2 cellular contexts compared by ENCODE assay signal in genomic region chr9:86821011-86821845, GRCh38.
TF ChIP-seq lines count a peak whose summit lies in the region.

No MANE protein-coding gene starts in this region.

TF ChIP-seq in SK-N-SH treated with all-trans-retinoic acid at 6 μM for 48 hours, 23 proteins besides CTCF, POLR2A, EP300 and RAD21 (continued from another document):
- TF ChIP-seq, protein P1, sequence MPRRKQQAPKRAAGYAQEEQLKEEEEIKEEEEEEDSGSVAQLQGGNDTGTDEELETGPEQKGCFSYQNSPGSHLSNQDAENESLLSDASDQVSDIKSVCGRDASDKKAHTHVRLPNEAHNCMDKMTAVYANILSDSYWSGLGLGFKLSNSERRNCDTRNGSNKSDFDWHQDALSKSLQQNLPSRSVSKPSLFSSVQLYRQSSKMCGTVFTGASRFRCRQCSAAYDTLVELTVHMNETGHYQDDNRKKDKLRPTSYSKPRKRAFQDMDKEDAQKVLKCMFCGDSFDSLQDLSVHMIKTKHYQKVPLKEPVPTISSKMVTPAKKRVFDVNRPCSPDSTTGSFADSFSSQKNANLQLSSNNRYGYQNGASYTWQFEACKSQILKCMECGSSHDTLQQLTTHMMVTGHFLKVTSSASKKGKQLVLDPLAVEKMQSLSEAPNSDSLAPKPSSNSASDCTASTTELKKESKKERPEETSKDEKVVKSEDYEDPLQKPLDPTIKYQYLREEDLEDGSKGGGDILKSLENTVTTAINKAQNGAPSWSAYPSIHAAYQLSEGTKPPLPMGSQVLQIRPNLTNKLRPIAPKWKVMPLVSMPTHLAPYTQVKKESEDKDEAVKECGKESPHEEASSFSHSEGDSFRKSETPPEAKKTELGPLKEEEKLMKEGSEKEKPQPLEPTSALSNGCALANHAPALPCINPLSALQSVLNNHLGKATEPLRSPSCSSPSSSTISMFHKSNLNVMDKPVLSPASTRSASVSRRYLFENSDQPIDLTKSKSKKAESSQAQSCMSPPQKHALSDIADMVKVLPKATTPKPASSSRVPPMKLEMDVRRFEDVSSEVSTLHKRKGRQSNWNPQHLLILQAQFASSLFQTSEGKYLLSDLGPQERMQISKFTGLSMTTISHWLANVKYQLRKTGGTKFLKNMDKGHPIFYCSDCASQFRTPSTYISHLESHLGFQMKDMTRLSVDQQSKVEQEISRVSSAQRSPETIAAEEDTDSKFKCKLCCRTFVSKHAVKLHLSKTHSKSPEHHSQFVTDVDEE (CRISPR knock-in tag; IDR thresholded peaks at IDR 0.05), result no peak
- no peak for TF ChIP-seq GLIS3 (CRISPR knock-in tag; IDR thresholded peaks at IDR 0.05)
- TF ChIP-seq PPARA (CRISPR knock-in tag; IDR thresholded peaks at IDR 0.05; ENCODE audit: borderline replicate concordance), result no peak
- TF ChIP-seq CSDC2 (CRISPR knock-in tag; IDR thresholded peaks at IDR 0.05), result no peak
- no peak for TF ChIP-seq TOX (CRISPR knock-in tag; IDR thresholded peaks at IDR 0.05; ENCODE audit: borderline replicate concordance)
- no peak for TF ChIP-seq ARNTL (CRISPR knock-in tag; IDR thresholded peaks at IDR 0.05; ENCODE audit: borderline replicate concordance, low read depth)
- no peak for TF ChIP-seq CREB5 (CRISPR knock-in tag; IDR thresholded peaks at IDR 0.05; ENCODE audit: low read depth)
- no peak for TF ChIP-seq ZC3H10 (CRISPR knock-in tag; IDR thresholded peaks at IDR 0.05)

TF ChIP-seq in SK-N-SH, 30 proteins besides CTCF, POLR2A, EP300 and RAD21 (continued from another document):
- TF ChIP-seq, protein P2, sequence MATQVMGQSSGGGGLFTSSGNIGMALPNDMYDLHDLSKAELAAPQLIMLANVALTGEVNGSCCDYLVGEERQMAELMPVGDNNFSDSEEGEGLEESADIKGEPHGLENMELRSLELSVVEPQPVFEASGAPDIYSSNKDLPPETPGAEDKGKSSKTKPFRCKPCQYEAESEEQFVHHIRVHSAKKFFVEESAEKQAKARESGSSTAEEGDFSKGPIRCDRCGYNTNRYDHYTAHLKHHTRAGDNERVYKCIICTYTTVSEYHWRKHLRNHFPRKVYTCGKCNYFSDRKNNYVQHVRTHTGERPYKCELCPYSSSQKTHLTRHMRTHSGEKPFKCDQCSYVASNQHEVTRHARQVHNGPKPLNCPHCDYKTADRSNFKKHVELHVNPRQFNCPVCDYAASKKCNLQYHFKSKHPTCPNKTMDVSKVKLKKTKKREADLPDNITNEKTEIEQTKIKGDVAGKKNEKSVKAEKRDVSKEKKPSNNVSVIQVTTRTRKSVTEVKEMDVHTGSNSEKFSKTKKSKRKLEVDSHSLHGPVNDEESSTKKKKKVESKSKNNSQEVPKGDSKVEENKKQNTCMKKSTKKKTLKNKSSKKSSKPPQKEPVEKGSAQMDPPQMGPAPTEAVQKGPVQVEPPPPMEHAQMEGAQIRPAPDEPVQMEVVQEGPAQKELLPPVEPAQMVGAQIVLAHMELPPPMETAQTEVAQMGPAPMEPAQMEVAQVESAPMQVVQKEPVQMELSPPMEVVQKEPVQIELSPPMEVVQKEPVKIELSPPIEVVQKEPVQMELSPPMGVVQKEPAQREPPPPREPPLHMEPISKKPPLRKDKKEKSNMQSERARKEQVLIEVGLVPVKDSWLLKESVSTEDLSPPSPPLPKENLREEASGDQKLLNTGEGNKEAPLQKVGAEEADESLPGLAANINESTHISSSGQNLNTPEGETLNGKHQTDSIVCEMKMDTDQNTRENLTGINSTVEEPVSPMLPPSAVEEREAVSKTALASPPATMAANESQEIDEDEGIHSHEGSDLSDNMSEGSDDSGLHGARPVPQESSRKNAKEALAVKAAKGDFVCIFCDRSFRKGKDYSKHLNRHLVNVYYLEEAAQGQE (IDR thresholded peaks at IDR 0.05; ENCODE audit: low read depth, low read length), result no peak
- TF ChIP-seq SMC3 (IDR thresholded peaks at IDR 0.05; ENCODE audit: low read depth, low read length) (no peak), MAX (IDR thresholded peaks at IDR 0.05; ENCODE audit: low read depth) (no peak), SIN3A (IDR thresholded peaks at IDR 0.05; ENCODE audit: borderline replicate concordance, low read depth, low read length) (no peak)
